ENCODE assay signal across 1 cellular context in genomic region chr6:34232901-34233300, GRCh38.
TF ChIP-seq lines count a peak whose summit lies in the region.

No MANE protein-coding gene starts in this region.

TF ChIP-seq in K562, 482 proteins besides CTCF, POLR2A, EP300 and RAD21:
- TF ChIP-seq ZNF165 (CRISPR knock-in tag; IDR thresholded peaks at IDR 0.05; ENCODE audit: borderline replicate concordance) (no peak), ZNF518B (CRISPR knock-in tag; IDR thresholded peaks at IDR 0.05) (no peak), FOXJ3 (CRISPR knock-in tag; IDR thresholded peaks at IDR 0.05) (no peak), PYGO2 (tag; IDR thresholded peaks at IDR 0.05) (no peak), ZNF431 (CRISPR knock-in tag; IDR thresholded peaks at IDR 0.05) (no peak)
- TF ChIP-seq, protein P1, sequence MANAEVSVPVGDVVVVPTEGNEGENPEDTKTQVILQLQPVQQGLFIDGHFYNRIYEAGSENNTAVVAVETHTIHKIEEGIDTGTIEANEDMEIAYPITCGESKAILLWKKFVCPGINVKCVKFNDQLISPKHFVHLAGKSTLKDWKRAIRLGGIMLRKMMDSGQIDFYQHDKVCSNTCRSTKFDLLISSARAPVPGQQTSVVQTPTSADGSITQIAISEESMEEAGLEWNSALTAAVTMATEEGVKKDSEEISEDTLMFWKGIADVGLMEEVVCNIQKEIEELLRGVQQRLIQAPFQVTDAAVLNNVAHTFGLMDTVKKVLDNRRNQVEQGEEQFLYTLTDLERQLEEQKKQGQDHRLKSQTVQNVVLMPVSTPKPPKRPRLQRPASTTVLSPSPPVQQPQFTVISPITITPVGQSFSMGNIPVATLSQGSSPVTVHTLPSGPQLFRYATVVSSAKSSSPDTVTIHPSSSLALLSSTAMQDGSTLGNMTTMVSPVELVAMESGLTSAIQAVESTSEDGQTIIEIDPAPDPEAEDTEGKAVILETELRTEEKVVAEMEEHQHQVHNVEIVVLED (CRISPR knock-in tag; IDR thresholded peaks at IDR 0.05): no peak
